In the genomic region with DNA sequence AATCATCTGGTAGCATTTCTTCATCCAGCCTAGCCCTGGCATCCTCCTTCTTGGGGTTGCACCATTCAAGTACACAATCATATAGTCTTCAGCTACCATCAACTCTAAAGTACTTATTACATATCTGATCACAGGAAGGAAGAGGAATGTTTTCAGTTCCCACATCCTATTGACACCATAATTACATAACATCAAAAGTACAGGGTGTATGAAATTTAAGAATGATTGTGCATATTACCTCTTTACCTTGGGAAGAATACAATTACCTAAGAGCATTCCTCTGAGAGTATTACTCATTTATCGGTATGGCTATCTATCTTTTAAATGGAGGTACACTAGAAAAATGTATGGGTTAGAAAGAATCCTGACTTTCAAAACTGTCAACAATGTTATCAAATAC, we compare ENCODE assay signal across 19 cellular contexts.
DNase-seq lines count a peak whose midpoint lies in the region; ATAC-seq and TF ChIP-seq lines count a peak whose summit lies in the region.
"Had no signal": no experiment of that assay in that cellular context is flagged by ENCODE, and none has a peak within 500 bp of the region (broad histone marks: within the 10 kb centered on the region; RNA-seq: fewer than 3 reads in every experiment).

No MANE protein-coding gene starts in this region.

- POLR2A ChIA-PET in RWPE1 (lab: Yijun Ruan, JAX; ENCODE audit: low non-redundant PET) = no interaction called here

- H3K27me3 ChIP-seq in HL-60 (ENCODE audit: insufficient read depth, poor library complexity, severe bottlenecking) (no peaks in the 10 kb centered on the region), neutrophil (no peaks in the 10 kb centered on the region)

- no peaks in the 10 kb centered on the region for H3K9me3 ChIP-seq in neutrophil

- no peak for TF ChIP-seq CTCF in HL-60 (IDR thresholded peaks at IDR 0.05; ENCODE audit: insufficient read depth, low read length)
- no peak for TF ChIP-seq CTCF in RWPE1 (conservative IDR thresholded peaks at IDR 0.05; ENCODE audit: low read depth)
- no peak for TF ChIP-seq CTCF in neutrophil (IDR thresholded peaks at IDR 0.05)

- H3K27ac ChIP-seq in HL-60 (replicated peaks) (peak overlapping the region; percentile 48), RWPE1 (no peak overlapping the region), neutrophil (peak overlapping the region; percentile 65)
- H3K27ac ChIP-seq: KMS-11 had no signal

- DNase-seq in SIG-M5 treated with dmso at 0.1 percent for 504 hours (lab: John Stamatoyannopoulos, UW; ENCODE audit: unreplicated experiment) = peak; percentile 15
- no peak for DNase-seq in SIG-M5 (lab: John Stamatoyannopoulos, UW)
- peak; percentile 39 to 79 for DNase-seq in HL-60 (ENCODE audit: low read depth in 1 of 2, low spot score in 1 of 2)
- peak; percentile 8 for DNase-seq in RWPE1 (ENCODE audit: low spot score)
- no peak for DNase-seq in NCI-H2171 treated with DMSO at 0.1 percent for 48 hours (lab: John Stamatoyannopoulos, UW)
- DNase-seq: Calu3; MM.1S; NCI-H1436; NCI-H2081 treated with DMSO at 0.1 percent for 48 hours; NCI-H2227 treated with DMSO at 0.1 percent for 48 hours; NCI-H69; NK-92 treated with Interleukin-12 subunit alpha and Interleukin-12 subunit beta, amount 100 ng/mL, for 24 hours; SHP77 had no signal

- CTCF ChIA-PET in RWPE1 (lab: Yijun Ruan, JAX) = no interaction called here

- H3K4me1 ChIP-seq in neutrophil (ENCODE audit: control insufficient read depth in 1 of 2, insufficient read depth in 1 of 2, low read depth in 1 of 2, low read length in 1 of 2) = peaks cover 62 to 72% of the 10 kb centered on the region in 2 experiments

- H3K4me3 ChIP-seq in HL-60 (replicated peaks; ENCODE audit: insufficient read depth, low read length) (no peak overlapping the region), neutrophil (ENCODE audit: low read depth in 1 of 2, low read length in 1 of 2) (no peak overlapping the region)

- H3K36me3 ChIP-seq in neutrophil = no peaks in the 10 kb centered on the region

- ATAC-seq in HG03354 (IDR thresholded peaks at IDR 0.05; ENCODE audit: poor library complexity, severe bottlenecking, unreplicated experiment) (no peak), HG02840 (IDR thresholded peaks at IDR 0.05; ENCODE audit: low FRiP score, unreplicated experiment) (no peak)
- ATAC-seq: HCT116, Panc1 had no signal

Comparison
In these comparisons a context has a peak if more than half of its experiments do, and no peak if none do; other contexts are left out.
1. DNase-seq: peak in SIG-M5 treated with dmso at 0.1 percent for 504 hours (single experiment), HL-60 (2 of 2) and RWPE1 (single experiment); none in SIG-M5 (single experiment) and NCI-H2171 treated with DMSO at 0.1 percent for 48 hours (single experiment).